Comparison of ENCODE assay signal across 1 cellular context in the genomic region with DNA sequence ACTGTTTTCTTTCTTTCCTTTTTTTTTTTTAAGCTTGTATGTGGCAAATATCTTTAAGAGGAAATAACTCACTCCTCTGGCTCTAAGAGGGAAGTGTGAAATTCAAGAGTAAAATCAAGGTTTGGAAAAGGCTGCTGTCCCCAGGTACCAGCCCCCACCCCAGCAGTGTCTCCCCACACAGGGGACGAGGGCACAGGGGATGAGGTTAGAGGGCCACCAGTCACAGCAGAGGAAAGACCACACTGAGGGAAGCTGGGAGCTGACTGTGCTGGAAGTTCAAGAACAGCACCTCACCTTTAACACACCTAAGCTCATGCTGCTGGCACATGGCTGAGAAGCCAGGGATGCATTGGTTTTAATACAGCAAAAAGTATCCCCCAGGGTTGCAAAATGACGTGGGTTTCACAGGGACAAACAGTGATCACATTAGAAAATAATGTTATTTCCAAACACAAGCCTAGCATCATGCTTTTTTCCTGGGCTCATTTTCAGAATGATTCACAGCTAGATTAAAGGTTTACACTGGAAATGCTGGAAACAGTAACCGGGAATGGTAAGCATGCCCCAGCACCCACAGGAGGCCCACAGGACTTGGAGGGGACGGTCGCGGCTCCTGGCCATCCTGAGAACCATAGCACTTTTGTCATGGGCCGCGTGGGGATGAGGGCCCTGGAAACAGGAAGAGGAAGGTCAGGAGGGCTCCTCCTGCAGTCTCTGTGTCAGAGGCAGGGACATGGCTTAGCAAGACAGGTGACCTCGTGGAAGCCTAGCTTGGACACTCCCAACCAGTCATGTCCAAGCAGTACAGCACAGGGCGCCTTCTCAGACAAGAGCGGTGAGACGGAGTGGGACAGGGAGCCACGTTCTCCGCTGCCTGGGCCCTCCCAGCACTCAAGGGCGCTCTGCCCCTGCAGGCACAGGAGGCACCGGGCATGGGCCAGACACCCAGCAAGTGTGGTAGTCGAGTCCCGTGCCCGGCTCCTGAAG.
TF ChIP-seq lines count a peak whose summit lies in the region.

No MANE protein-coding gene starts in this region.

TF ChIP-seq in HCT116, 20 proteins besides CTCF, POLR2A, EP300 and RAD21 (continued from another document):
- TF ChIP-seq, protein P1, sequence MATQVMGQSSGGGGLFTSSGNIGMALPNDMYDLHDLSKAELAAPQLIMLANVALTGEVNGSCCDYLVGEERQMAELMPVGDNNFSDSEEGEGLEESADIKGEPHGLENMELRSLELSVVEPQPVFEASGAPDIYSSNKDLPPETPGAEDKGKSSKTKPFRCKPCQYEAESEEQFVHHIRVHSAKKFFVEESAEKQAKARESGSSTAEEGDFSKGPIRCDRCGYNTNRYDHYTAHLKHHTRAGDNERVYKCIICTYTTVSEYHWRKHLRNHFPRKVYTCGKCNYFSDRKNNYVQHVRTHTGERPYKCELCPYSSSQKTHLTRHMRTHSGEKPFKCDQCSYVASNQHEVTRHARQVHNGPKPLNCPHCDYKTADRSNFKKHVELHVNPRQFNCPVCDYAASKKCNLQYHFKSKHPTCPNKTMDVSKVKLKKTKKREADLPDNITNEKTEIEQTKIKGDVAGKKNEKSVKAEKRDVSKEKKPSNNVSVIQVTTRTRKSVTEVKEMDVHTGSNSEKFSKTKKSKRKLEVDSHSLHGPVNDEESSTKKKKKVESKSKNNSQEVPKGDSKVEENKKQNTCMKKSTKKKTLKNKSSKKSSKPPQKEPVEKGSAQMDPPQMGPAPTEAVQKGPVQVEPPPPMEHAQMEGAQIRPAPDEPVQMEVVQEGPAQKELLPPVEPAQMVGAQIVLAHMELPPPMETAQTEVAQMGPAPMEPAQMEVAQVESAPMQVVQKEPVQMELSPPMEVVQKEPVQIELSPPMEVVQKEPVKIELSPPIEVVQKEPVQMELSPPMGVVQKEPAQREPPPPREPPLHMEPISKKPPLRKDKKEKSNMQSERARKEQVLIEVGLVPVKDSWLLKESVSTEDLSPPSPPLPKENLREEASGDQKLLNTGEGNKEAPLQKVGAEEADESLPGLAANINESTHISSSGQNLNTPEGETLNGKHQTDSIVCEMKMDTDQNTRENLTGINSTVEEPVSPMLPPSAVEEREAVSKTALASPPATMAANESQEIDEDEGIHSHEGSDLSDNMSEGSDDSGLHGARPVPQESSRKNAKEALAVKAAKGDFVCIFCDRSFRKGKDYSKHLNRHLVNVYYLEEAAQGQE (IDR thresholded peaks at IDR 0.05; ENCODE audit: low read depth) = no peak
- no peak for TF ChIP-seq EZH2phosphoT487 (IDR thresholded peaks at IDR 0.05; ENCODE audit: borderline replicate concordance)
- TF ChIP-seq ZFX (IDR thresholded peaks at IDR 0.05) = no peak
- no peak for TF ChIP-seq SRF (IDR thresholded peaks at IDR 0.05; ENCODE audit: low read depth)
- no peak for TF ChIP-seq CBX3 (IDR thresholded peaks at IDR 0.05; ENCODE audit: low read depth)
- TF ChIP-seq ATF3 (IDR thresholded peaks at IDR 0.05) = no peak
- TF ChIP-seq JUND (IDR thresholded peaks at IDR 0.05) = no peak
